8 cellular contexts compared by ENCODE assay signal in the genomic region with DNA sequence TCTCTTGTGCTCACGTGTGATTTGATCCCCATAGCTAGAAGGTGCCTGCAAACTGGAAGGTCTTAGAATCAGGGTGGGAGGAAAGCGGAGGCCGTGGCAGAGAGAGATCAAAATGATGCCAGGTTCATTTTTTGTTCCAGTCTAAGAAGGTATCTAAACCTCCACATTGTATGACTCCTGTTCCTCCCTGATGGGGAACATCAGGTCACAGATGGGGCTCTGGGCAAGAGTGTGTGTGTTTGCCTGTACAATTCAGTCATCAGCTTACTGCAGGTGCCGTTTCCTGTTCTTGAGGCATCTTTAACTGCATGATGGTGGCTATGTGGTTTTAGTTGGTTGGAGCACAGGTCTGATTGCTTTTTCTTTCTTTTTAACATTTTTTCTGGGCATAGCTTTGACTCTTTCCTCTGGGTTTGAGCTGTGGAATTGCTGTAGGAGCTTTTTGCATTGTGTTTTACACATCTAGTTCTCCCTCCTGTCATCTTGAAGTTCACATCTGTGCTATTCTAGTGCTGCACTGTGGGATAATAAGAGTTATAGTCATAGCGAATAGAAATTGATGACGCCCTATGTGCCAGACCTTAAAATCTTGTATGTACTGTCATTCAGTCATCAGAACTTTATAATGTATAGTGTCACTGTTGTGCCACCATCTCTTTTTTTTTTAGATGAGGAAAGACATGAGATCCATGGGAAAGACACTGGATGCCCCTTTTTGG. TPM values are rescaled to one million over a fixed set of nuclear protein-coding genes. Genes with fewer than 3 reads are reported as not detected.
DNase-seq lines count a peak whose midpoint lies in the region; ATAC-seq, FAIRE-seq and TF ChIP-seq lines count a peak whose summit lies in the region.

No MANE protein-coding gene starts in this region.

- TF ChIP-seq POLR2A in transverse colon (IDR thresholded peaks at IDR 0.05) (no peak), GM12892 (IDR thresholded peaks at IDR 0.05; ENCODE audit: low read depth, low read length) (no peak)

- H3K18ac ChIP-seq in neuronal stem cell (ENCODE audit: low read length) = no peak overlapping the region

- DNase-seq in GM20000 (ENCODE audit: low spot score) (peak; percentile 10), transverse colon (no peak), GM12892 (ENCODE audit: insufficient read length) (no peak), neuronal stem cell (ENCODE audit: low spot score) (no peak), islet precursor cell (no peak)

- no peak overlapping the region for H4K8ac ChIP-seq in neuronal stem cell (ENCODE audit: low read depth, low read length)

- TF ChIP-seq CTCF in GM20000 (IDR thresholded peaks at IDR 0.05; ENCODE audit: extremely low read depth, missing control alignments) (no peak), transverse colon (IDR thresholded peaks at IDR 0.05) (no peak)

- no peaks in the 10 kb centered on the region for H3K27me3 ChIP-seq in BLaER1
- no peaks in the 10 kb centered on the region for H3K27me3 ChIP-seq in transverse colon
- no peaks in the 10 kb centered on the region for H3K27me3 ChIP-seq in neuronal stem cell (ENCODE audit: control insufficient read depth in 3 of 3, insufficient read depth in 3 of 3, low read depth in 1 of 3, low read length in 3 of 3)

- H3K4me1 Mint-ChIP-seq in activated T-helper 17 cell treated with anti-CD3 and anti-CD28 coated beads, Interleukin-2, amount 50 U/mL, for 72 hours = peaks cover 16% of the 10 kb centered on the region

- no peak overlapping the region for H3K9ac ChIP-seq in BLaER1
- H3K9ac ChIP-seq in neuronal stem cell (ENCODE audit: low read depth, low read length, poor library complexity) = no peak overlapping the region

- H3K27ac Mint-ChIP-seq in activated T-helper 17 cell treated with anti-CD3 and anti-CD28 coated beads, Interleukin-2, amount 50 U/mL, for 72 hours = peak overlapping the region; percentile 71

- no peak for FAIRE-seq in GM12892 (lab: Jason Lieb, UNC)

- no peak overlapping the region for H4K91ac ChIP-seq in neuronal stem cell (ENCODE audit: low read depth, low read length, poor library complexity)

- in situ Hi-C loops in transverse colon (cut with MboI; ENCODE audit: low pct_ligation_motif_present in 1 of 4, low pct_unique_long_range_greater_than_20kb in 1 of 4, low sequenced_read_pairs in 3 of 4) = no loop called here

- peaks cover 2% of the 10 kb centered on the region for H3K79me1 ChIP-seq in neuronal stem cell (ENCODE audit: low read depth, low read length)

- H3K36me3 Mint-ChIP-seq in activated T-helper 17 cell treated with anti-CD3 and anti-CD28 coated beads, Interleukin-2, amount 50 U/mL, for 72 hours (ENCODE audit: low read depth) = no peaks in the 10 kb centered on the region

- H3K27me3 Mint-ChIP-seq in activated T-helper 17 cell treated with anti-CD3 and anti-CD28 coated beads, Interleukin-2, amount 50 U/mL, for 72 hours = no peaks in the 10 kb centered on the region

- H3K9me3 Mint-ChIP-seq in activated T-helper 17 cell treated with anti-CD3 and anti-CD28 coated beads, Interleukin-2, amount 50 U/mL, for 72 hours = no peaks in the 10 kb centered on the region

- intact Hi-C loops in transverse colon (cut with DNase I; ENCODE audit: low total_unique reads) = no loop called here

- no peak overlapping the region for H2BK12ac ChIP-seq in neuronal stem cell (ENCODE audit: low read length)

- 76 to 78% methylated on average over 6 of the region's 6 CpGs for WGBS in transverse colon (ENCODE audit: low coverage in 1 of 2), 2 donors
- WGBS in neuronal stem cell (ENCODE audit: extremely low coverage in 2 of 2, insufficient read length in 2 of 2, insufficient replicate concordance in 1 of 2), 2 donors = no CpG with 5 or more reads among the region's 6 CpGs

- peak overlapping the region; percentile 45 for H3K4me3 Mint-ChIP-seq in activated T-helper 17 cell treated with anti-CD3 and anti-CD28 coated beads, Interleukin-2, amount 50 U/mL, for 72 hours

- H3K14ac ChIP-seq in neuronal stem cell (ENCODE audit: low read length) = no peak overlapping the region

- H3K4me2 ChIP-seq in BLaER1 (peak overlapping the region; percentile 63), neuronal stem cell (ENCODE audit: insufficient read depth, low read length, poor library complexity, severe bottlenecking) (no peak overlapping the region)

- H3K27ac ChIP-seq in BLaER1 (no peak overlapping the region), transverse colon (peak overlapping the region in 2 of 4 donors; percentile 26 to 44), neuronal stem cell (replicated peaks; ENCODE audit: low read length) (no peak overlapping the region)

- H2BK5ac ChIP-seq in neuronal stem cell (ENCODE audit: low read length) = no peak overlapping the region

- no peaks in the 10 kb centered on the region; the same call in 1 of the 2 replicates for H4K20me1 ChIP-seq in BLaER1

- TF ChIP-seq EP300 in transverse colon (IDR thresholded peaks at IDR 0.05; ENCODE audit: low read depth) = no peak

- H3K36me3 ChIP-seq in BLaER1 = no peaks in the 10 kb centered on the region
- H3K36me3 ChIP-seq in transverse colon = no peaks in the 10 kb centered on the region
- H3K36me3 ChIP-seq in neuronal stem cell (replicated peaks in 1 of 2; ENCODE audit: control insufficient read depth in 2 of 2, insufficient read depth in 2 of 2, low read length in 2 of 2) = no peaks in the 10 kb centered on the region

- H3K23ac ChIP-seq in neuronal stem cell (ENCODE audit: low read depth, low read length, poor library complexity) = no peak overlapping the region

- peak; percentile 95 for ATAC-seq in HG03520 (IDR thresholded peaks at IDR 0.05; ENCODE audit: unreplicated experiment)
- peak; percentile 84 for ATAC-seq in activated T-helper 17 cell treated with anti-CD3 and anti-CD28 coated beads, Interleukin-2, amount 50 U/mL, for 72 hours (replicated peaks)

- H2AK5ac ChIP-seq in neuronal stem cell (ENCODE audit: low read depth, low read length) = no peak overlapping the region

- H2BK120ac ChIP-seq in neuronal stem cell (ENCODE audit: low read depth, low read length) = no peak overlapping the region

- H3K4me1 ChIP-seq in BLaER1 (peaks cover 39% of the 10 kb centered on the region), transverse colon (peaks cover 0 to 58% (median 20%) of the 10 kb centered on the region in 4 donors), neuronal stem cell (ENCODE audit: control insufficient read depth in 2 of 2, insufficient read depth in 1 of 2, low read depth in 1 of 2, low read length in 2 of 2) (peaks cover 3 to 8% of the 10 kb centered on the region in 2 donors)

- no peak overlapping the region for H3K4me3 ChIP-seq in BLaER1
- H3K4me3 ChIP-seq in transverse colon = no peak overlapping the region
- H3K4me3 ChIP-seq in neuronal stem cell (ENCODE audit: low read length in 2 of 2) = no peak overlapping the region

- H3K9me3 ChIP-seq in BLaER1 = no peaks in the 10 kb centered on the region
- no peaks in the 10 kb centered on the region for H3K9me3 ChIP-seq in transverse colon
- H3K9me3 ChIP-seq in neuronal stem cell (replicated peaks in 1 of 2; ENCODE audit: control insufficient read depth in 2 of 2, insufficient read depth in 1 of 2, low read depth in 1 of 2, low read length in 2 of 2) = no peaks in the 10 kb centered on the region

- no peak overlapping the region for H2AFZ ChIP-seq in neuronal stem cell (ENCODE audit: low read length)

- no peak overlapping the region for H3K4ac ChIP-seq in neuronal stem cell (ENCODE audit: low read length)

- no peak overlapping the region for H2BK15ac ChIP-seq in neuronal stem cell (ENCODE audit: low read length)

RNA-seq across cellular contexts. Expression of gene ARHGAP26, which starts 30.8 kb away (rescaled TPM):
- 10 to 100 TPM in 1 of 2 donors, 1 to 10 TPM in 1; 7.8 to 12.0 TPM for total RNA-seq in activated T-helper 17 cell treated with anti-CD3 and anti-CD28 coated beads, Interleukin-2, amount 50 U/mL, for 72 hours
- 10 to 100 TPM; 61.0 to 76.7 (median 61.2) TPM for total RNA-seq in transverse colon
- polyA plus RNA-seq in GM12892 (2012; ENCODE audit: missing spikeins) = 25.5 TPM
- polyA plus RNA-seq in neuronal stem cell (2013, experiment 1 of 2) = 6.2 TPM
- 5.7 TPM for polyA plus RNA-seq in neuronal stem cell (2013, experiment 2 of 2)

Comparison
In these comparisons a context has a peak if more than half of its experiments do, and no peak if none do; other contexts are left out.
1. RNA of gene ARHGAP26, which starts 30.8 kb away (total RNA-seq): 61.0 to 76.7 TPM in transverse colon; 7.8 to 12.0 TPM in activated T-helper 17 cell treated with anti-CD3 and anti-CD28 coated beads, Interleukin-2, amount 50 U/mL, for 72 hours; every median in the first group is over 4 times any median in the second.